In genomic region chr20:17710379-17711305, GRCh38 we compare ENCODE assay signal across 14 cellular contexts. TPM values are rescaled to one million over a fixed set of nuclear protein-coding genes. Genes with fewer than 3 reads are reported as not detected.
DNase-seq lines count a peak whose midpoint lies in the region; TF ChIP-seq lines count a peak whose summit lies in the region.
"Had no signal": no experiment of that assay in that cellular context is flagged by ENCODE, and none has a peak within 500 bp of the region (broad histone marks: within the 10 kb centered on the region; RNA-seq: fewer than 3 reads in every experiment).

No MANE protein-coding gene starts in this region.

- WGBS in mesenchymal stem cell = 46% methylated on average over 16 of the region's 21 CpGs
- 50 to 51% methylated on average over 12 to 21 of the region's 21 CpGs for WGBS in transverse colon (ENCODE audit: low coverage in 1 of 2), 2 donors

- peaks cover 4% of the 10 kb centered on the region for H3K4me1 ChIP-seq in colonic mucosa
- peaks cover 6% of the 10 kb centered on the region for H3K4me1 ChIP-seq in mesenchymal stem cell (ENCODE audit: control insufficient read depth, insufficient read depth, low read depth, low read length)
- peaks cover 12 to 18% (median 14%) of the 10 kb centered on the region in 4 donors for H3K4me1 ChIP-seq in transverse colon

- H3K79me1 ChIP-seq in mesenchymal stem cell (replicated peaks; ENCODE audit: low read length, poor library complexity, severe bottlenecking) = no peaks in the 10 kb centered on the region

- H3K14ac ChIP-seq in mesenchymal stem cell (ENCODE audit: low read length in 2 of 2) = no peak overlapping the region

- no peaks in the 10 kb centered on the region for H3K36me3 ChIP-seq in colonic mucosa
- H3K36me3 ChIP-seq in mesenchymal stem cell (ENCODE audit: control insufficient read depth in 1 of 2, insufficient read depth in 2 of 2, low read depth in 1 of 2, low read length in 2 of 2) = no peaks in the 10 kb centered on the region
- no peaks in the 10 kb centered on the region for H3K36me3 ChIP-seq in transverse colon

- H4K91ac ChIP-seq in mesenchymal stem cell (ENCODE audit: low read length) = no peak overlapping the region

- no peak overlapping the region for H3K4me3 ChIP-seq in colonic mucosa
- no peak overlapping the region for H3K4me3 ChIP-seq in mesenchymal stem cell (ENCODE audit: insufficient read depth in 1 of 2, low read depth in 1 of 2, low read length in 2 of 2)
- no peak overlapping the region for H3K4me3 ChIP-seq in transverse colon

- no peak overlapping the region for H3K27ac ChIP-seq in colonic mucosa
- no peak overlapping the region for H3K27ac ChIP-seq in mesenchymal stem cell (ENCODE audit: low read length, poor library complexity, severe bottlenecking)
- H3K27ac ChIP-seq in transverse colon = peak overlapping the region in 2 of 4 donors; percentile 9 to 42

- H2BK5ac ChIP-seq in mesenchymal stem cell (ENCODE audit: low read depth, low read length, poor library complexity, severe bottlenecking) = no peak overlapping the region

- in situ Hi-C loops in transverse colon (cut with MboI; ENCODE audit: low pct_ligation_motif_present in 1 of 4, low pct_unique_long_range_greater_than_20kb in 1 of 4, low sequenced_read_pairs in 3 of 4) = no loop called here

- peak overlapping the region; percentile 10 for H4K8ac ChIP-seq in mesenchymal stem cell (ENCODE audit: low read length)

- H3K4ac ChIP-seq in mesenchymal stem cell (ENCODE audit: low read depth in 1 of 2, low read length in 2 of 2) = no peak overlapping the region

- H2AFZ ChIP-seq in mesenchymal stem cell (ENCODE audit: low read depth, low read length) = no peak overlapping the region

- H2BK120ac ChIP-seq in mesenchymal stem cell (ENCODE audit: low read depth, low read length) = peak overlapping the region; percentile 78

- no peak overlapping the region for H3K23ac ChIP-seq in mesenchymal stem cell (ENCODE audit: low read length in 2 of 2)

- no peak for TF ChIP-seq POLR2A in transverse colon (IDR thresholded peaks at IDR 0.05)

- intact Hi-C loops in colonic mucosa (cut with DNase I) (no loop called here), transverse colon (cut with DNase I; ENCODE audit: low total_unique reads) (no loop called here)

- H3K4me2 ChIP-seq in mesenchymal stem cell (ENCODE audit: low read length, poor library complexity, severe bottlenecking) = no peak overlapping the region

- H2AK5ac ChIP-seq in mesenchymal stem cell (ENCODE audit: low read length, severe bottlenecking) = no peak overlapping the region

- H2BK15ac ChIP-seq in mesenchymal stem cell (ENCODE audit: low read depth, poor library complexity, severe bottlenecking) = peak overlapping the region; percentile 21

- DNase-seq in NCI-H524 treated with DMSO at 0.1 percent for 48 hours (lab: John Stamatoyannopoulos, UW) = peak; percentile 35
- peak; percentile 37 for DNase-seq in colonic mucosa
- peak; percentile 63 for DNase-seq in mesenchymal stem cell
- DNase-seq in transverse colon = peak; percentile 20
- no peak for DNase-seq in stimulated activated CD4-positive, alpha-beta T cell treated with anti-CD3 and anti-CD28 coated beads, Interleukin-4, amount 100 ng/mL, for 4 hours
- no peak for DNase-seq in GM19238 (ENCODE audit: insufficient read length, low spot score)
- DNase-seq in DMS79 (lab: John Stamatoyannopoulos, UW) = no peak
- DNase-seq in activated CD4-positive, alpha-beta T cell treated with anti-CD3 and anti-CD28 coated beads for 1 hour = no peak
- DNase-seq: activated CD4-positive, alpha-beta T cell treated with anti-CD3 and anti-CD28 coated beads for 36 hours; CD8-positive, alpha-beta memory T cell; erythroblast; NCI-H1417 treated with DMSO at 0.1 percent for 48 hours; NCI-H748 treated with DMSO at 0.1 percent for 48 hours had no signal

- peak overlapping the region in 1 of 2 experiments; percentile 50 for H2BK12ac ChIP-seq in mesenchymal stem cell (ENCODE audit: low read length in 2 of 2)

- H3K9me3 ChIP-seq in colonic mucosa (no peaks in the 10 kb centered on the region), mesenchymal stem cell (ENCODE audit: control insufficient read depth, low read length) (no peaks in the 10 kb centered on the region), transverse colon (no peaks in the 10 kb centered on the region)

- peak overlapping the region in 1 of 2 experiments; percentile 29 for H3K18ac ChIP-seq in mesenchymal stem cell (ENCODE audit: low read depth in 1 of 2, low read length in 2 of 2)

- no peak for TF ChIP-seq EP300 in transverse colon (IDR thresholded peaks at IDR 0.05; ENCODE audit: low read depth)

- no peak overlapping the region for H3K9ac ChIP-seq in colonic mucosa (ENCODE audit: low read depth in 2 of 2, low read length in 2 of 2)
- no peak overlapping the region for H3K9ac ChIP-seq in mesenchymal stem cell (ENCODE audit: low read length)

- TF ChIP-seq CTCF in colonic mucosa (IDR thresholded peaks at IDR 0.05) (no peak), transverse colon (IDR thresholded peaks at IDR 0.05) (no peak)

- H3K27me3 ChIP-seq in colonic mucosa (no peaks in the 10 kb centered on the region), mesenchymal stem cell (ENCODE audit: control insufficient read depth in 1 of 2, insufficient read depth in 1 of 2, low read length in 2 of 2) (peaks cover 0 to 11% of the 10 kb centered on the region in 2 experiments), transverse colon (no peaks in the 10 kb centered on the region)

RNA-seq across cellular contexts. Expression of gene BANF2, which starts 10.9 kb away (rescaled TPM):
- total RNA-seq in colonic mucosa = not detected
- not detected for polyA plus RNA-seq in mesenchymal stem cell (2013, experiment 1 of 2)
- not detected for polyA plus RNA-seq in mesenchymal stem cell (2013, experiment 2 of 2)
- total RNA-seq in transverse colon = not detected
- total RNA-seq: activated CD4-positive, alpha-beta T cell treated with anti-CD3 and anti-CD28 coated beads for 36 hours; activated T-helper 1 cell treated with anti-CD3 and anti-CD28 coated beads, Interleukin-12 subunit alpha, Interleukin-12 subunit beta, Interleukin-2, Interleukin-4 antibody, amounts not matched to agents 30 ng/mL and 10 ng/mL and 1 ng/mL, durations not matched to agents 14 hours and 24 hours and 36 hours; CD8-positive, alpha-beta memory T cell had no signal
- polyA plus RNA-seq: CD8-positive, alpha-beta memory T cell had no signal

RNA-seq across cellular contexts. Expression of gene RRBP1, which starts 28.6 kb away (rescaled TPM):
- total RNA-seq in colonic mucosa (100 to 1,000 TPM; 402 to 509 TPM), transverse colon (100 to 1,000 TPM; 219 to 403 (median 288) TPM)
- 209 TPM for polyA plus RNA-seq in mesenchymal stem cell (2013, experiment 1 of 2)
- polyA plus RNA-seq in mesenchymal stem cell (2013, experiment 2 of 2) = 195 TPM

Comparison
In these comparisons a context has a peak if more than half of its experiments do, and no peak if none do; other contexts are left out.
1. DNase-seq: peak in NCI-H524 treated with DMSO at 0.1 percent for 48 hours (single experiment), colonic mucosa (single experiment), mesenchymal stem cell (single experiment) and transverse colon (single experiment); none in stimulated activated CD4-positive, alpha-beta T cell treated with anti-CD3 and anti-CD28 coated beads, Interleukin-4, amount 100 ng/mL, for 4 hours (0 of 2), GM19238 (single experiment), DMS79 (single experiment) and activated CD4-positive, alpha-beta T cell treated with anti-CD3 and anti-CD28 coated beads for 1 hour (single experiment).